In genomic region chr15:58513681-58514336, GRCh38 we compare ENCODE assay signal across 1 cellular context.
A peak's percentile ranks its signal among the peaks of the same experiment; 100 is the strongest.
TF ChIP-seq lines count a peak whose summit lies in the region.

No MANE protein-coding gene starts in this region.

TF ChIP-seq in HEK293, 187 proteins besides CTCF, POLR2A, EP300 and RAD21:
- TF ChIP-seq ZBTB10 (tag by site-specific recombination; IDR thresholded peaks at IDR 0.05) (no peak), ELK4 (IDR thresholded peaks at IDR 0.05; ENCODE audit: borderline replicate concordance, low read depth, low read length) (no peak), ZNF837 (tag by site-specific recombination; IDR thresholded peaks at IDR 0.05) (no peak), ZNF354C (tag by site-specific recombination; IDR thresholded peaks at IDR 0.05; ENCODE audit: borderline replicate concordance, low read depth) (no peak), KLF1 (tag by site-specific recombination; IDR thresholded peaks at IDR 0.05) (peak; percentile 78), ZNF624 (tag by site-specific recombination; IDR thresholded peaks at IDR 0.05) (no peak), ZNF843 (tag by site-specific recombination; IDR thresholded peaks at IDR 0.05) (0 out of 2 replicates have a peak, but pooled peaks have one; percentile 30), PBX3 (CRISPR knock-in tag; IDR thresholded peaks at IDR 0.05) (no peak), FEZF1 (tag by site-specific recombination; IDR thresholded peaks at IDR 0.05) (0 out of 2 replicates have a peak, but pooled peaks have one; percentile 32)
